In the genomic region with DNA sequence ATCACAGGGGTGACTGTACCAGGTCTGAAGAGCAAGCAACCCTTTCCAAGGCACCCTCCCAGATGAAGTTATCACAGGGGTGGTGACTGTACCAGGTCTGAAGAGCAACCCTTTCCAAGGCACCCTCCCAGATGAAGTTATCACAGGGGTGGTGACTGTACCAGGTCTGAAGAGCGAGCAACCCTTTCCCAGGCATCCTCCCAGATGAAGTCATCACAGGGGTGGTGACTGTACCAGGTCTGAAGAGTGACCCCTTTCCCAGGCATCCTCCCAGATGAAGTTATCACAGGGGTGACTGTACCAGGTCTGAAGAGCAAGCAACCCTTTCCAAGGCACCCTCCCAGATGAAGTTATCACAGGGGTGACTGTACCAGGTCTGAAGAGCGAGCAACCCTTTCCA, we compare ENCODE assay signal across 8 cellular contexts. TPM values are rescaled to one million over a fixed set of nuclear protein-coding genes. Genes with fewer than 3 reads are reported as not detected.
A peak's percentile ranks its signal among the peaks of the same experiment; 100 is the strongest.
DNase-seq lines count a peak whose midpoint lies in the region; ATAC-seq and TF ChIP-seq lines count a peak whose summit lies in the region.
"Not testable (repeated sequence)": the region's sequence is repeated elsewhere in the genome, so short reads cannot be mapped to it uniquely, and the experiment has no call there.

No MANE protein-coding gene starts in this region.

- DNase-seq in AG10803 (ENCODE audit: low read depth) (peak; percentile 17), GM04503 (ENCODE audit: low read depth) (peak; percentile 15), HS-5 (ENCODE audit: low read depth) (peak; percentile 51), RKO (ENCODE audit: low spot score) (peak; percentile 88), amniotic epithelial cell (ENCODE audit: low read depth) (peak; percentile 27), foreskin fibroblast (peak; percentile 33 to 62)
- not testable (repeated sequence) for DNase-seq in central memory CD8-positive, alpha-beta T cell (ENCODE audit: low spot score in 2 of 2); natural killer cell treated with Interleukin-12 subunit alpha and Interleukin-12 subunit beta and Interleukin-15 and Interleukin-18, amount 100 ng/mL, for 72 hours (ENCODE audit: low spot score)

- not testable (repeated sequence) for TF ChIP-seq CTCF in AG10803 (conservative IDR thresholded peaks at IDR 0.05; ENCODE audit: low read length); foreskin fibroblast (IDR thresholded peaks at IDR 0.05; ENCODE audit: low read depth, low read length)

- H3K36me3 Mint-ChIP-seq in central memory CD8-positive, alpha-beta T cell (ENCODE audit: insufficient read depth); natural killer cell treated with Interleukin-12 subunit alpha and Interleukin-12 subunit beta and Interleukin-15 and Interleukin-18, amount 100 ng/mL, for 72 hours: not testable (repeated sequence)

- not testable (repeated sequence) for H3K4me3 Mint-ChIP-seq in central memory CD8-positive, alpha-beta T cell
- H3K4me3 Mint-ChIP-seq in natural killer cell treated with Interleukin-12 subunit alpha and Interleukin-12 subunit beta and Interleukin-15 and Interleukin-18, amount 100 ng/mL, for 72 hours = peak overlapping the region; percentile 39

- H3K4me1 Mint-ChIP-seq in central memory CD8-positive, alpha-beta T cell = peaks cover 24% of the 10 kb centered on the region
- H3K4me1 Mint-ChIP-seq in natural killer cell treated with Interleukin-12 subunit alpha and Interleukin-12 subunit beta and Interleukin-15 and Interleukin-18, amount 100 ng/mL, for 72 hours (ENCODE audit: low read depth in 2 of 2) = peaks cover 19 to 23% of the 10 kb centered on the region in 2 donors

- not testable (repeated sequence) for H3K4me3 ChIP-seq in AG10803 (ENCODE audit: low read length); foreskin fibroblast (ENCODE audit: low read depth in 1 of 2, low read length in 2 of 2)

- ATAC-seq in central memory CD8-positive, alpha-beta T cell (replicated peaks; ENCODE audit: extremely low read depth, poor library complexity, severe bottlenecking); natural killer cell treated with Interleukin-12 subunit alpha and Interleukin-12 subunit beta and Interleukin-15 and Interleukin-18, amount 100 ng/mL, for 72 hours: not testable (repeated sequence)

- H3K27ac Mint-ChIP-seq in central memory CD8-positive, alpha-beta T cell (ENCODE audit: low read depth) = peak overlapping the region; percentile 35
- not testable (repeated sequence) for H3K27ac Mint-ChIP-seq in natural killer cell treated with Interleukin-12 subunit alpha and Interleukin-12 subunit beta and Interleukin-15 and Interleukin-18, amount 100 ng/mL, for 72 hours

- not testable (repeated sequence) for H3K9me3 Mint-ChIP-seq in central memory CD8-positive, alpha-beta T cell; natural killer cell treated with Interleukin-12 subunit alpha and Interleukin-12 subunit beta and Interleukin-15 and Interleukin-18, amount 100 ng/mL, for 72 hours

- not testable (repeated sequence) for H3K27me3 Mint-ChIP-seq in central memory CD8-positive, alpha-beta T cell; natural killer cell treated with Interleukin-12 subunit alpha and Interleukin-12 subunit beta and Interleukin-15 and Interleukin-18, amount 100 ng/mL, for 72 hours

RNA-seq across cellular contexts. Expression of gene RPL35A, which starts 41.4 kb away (rescaled TPM):
- 100 to 1,000 TPM; 683 to 726 TPM for total RNA-seq in natural killer cell treated with Interleukin-12 subunit alpha and Interleukin-12 subunit beta and Interleukin-15 and Interleukin-18, amount 100 ng/mL, for 72 hours

RNA-seq across cellular contexts. Expression of gene LMLN, which starts 51.5 kb away (rescaled TPM):
- total RNA-seq in natural killer cell treated with Interleukin-12 subunit alpha and Interleukin-12 subunit beta and Interleukin-15 and Interleukin-18, amount 100 ng/mL, for 72 hours = 1 to 10 TPM; 2.6 to 4.2 TPM
